Comparison of ENCODE assay signal across 21 cellular contexts in the genomic region with DNA sequence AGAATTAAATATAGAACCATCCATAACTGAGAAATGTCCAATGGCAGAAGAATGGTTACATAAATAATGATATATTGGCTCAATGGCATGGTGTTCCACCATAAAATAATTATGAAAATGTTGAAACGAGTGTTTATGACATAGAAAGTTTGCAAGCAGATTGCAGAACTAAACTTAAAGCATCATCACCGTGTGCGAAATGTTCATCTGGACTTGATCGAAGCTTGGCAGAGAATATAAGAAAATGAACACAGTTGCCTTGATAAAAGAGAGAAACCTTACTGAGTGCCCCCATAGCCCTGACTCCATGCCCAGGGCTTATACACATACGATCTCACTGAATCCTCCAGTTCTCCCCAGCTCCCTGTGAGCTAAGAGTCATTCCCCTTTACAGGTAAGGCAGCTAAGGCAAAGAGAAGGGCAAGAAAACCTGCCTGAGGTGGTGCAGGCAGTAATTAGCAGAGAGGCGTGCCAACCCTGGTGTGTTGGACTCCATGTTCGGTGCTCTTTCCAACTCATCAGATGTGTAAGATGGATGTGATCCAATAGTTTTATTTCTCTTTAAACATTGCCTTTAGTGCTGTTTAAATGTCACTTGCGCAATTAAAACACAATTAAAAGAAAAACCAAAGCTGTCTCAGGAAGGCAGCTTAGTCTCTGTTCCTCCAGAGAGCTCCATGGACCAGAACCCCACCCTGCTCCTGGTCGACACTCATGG. TPM values are rescaled to one million over a fixed set of nuclear protein-coding genes. Genes with fewer than 3 reads are reported as not detected.
"Had no signal": no experiment of that assay in that cellular context is flagged by ENCODE, and none has a peak within 500 bp of the region (broad histone marks: within the 10 kb centered on the region; RNA-seq: fewer than 3 reads in every experiment).

No MANE protein-coding gene starts in this region.

- DNase-seq: activated CD4-positive, alpha-beta T cell treated with anti-CD3 and anti-CD28 coated beads for 1 hour; activated CD8-positive, alpha-beta memory T cell treated with anti-CD3 and anti-CD28 coated beads, Interleukin-2, amount 50 U/mL, for 4 hours; activated naive CD4-positive, alpha-beta T cell treated with Interleukin-2 at 50 U/mL for 16 hours; activated naive CD8-positive, alpha-beta T cell treated with anti-CD3 and anti-CD28 coated beads for 36 hours; activated T-cell treated with anti-CD3 and anti-CD28 coated beads, Interleukin-2, amount 50 U/mL, for 4 hours; dorsolateral prefrontal cortex; effector memory CD8-positive, alpha-beta T cell; lower lobe of right lung; mesendoderm; naive thymus-derived CD8-positive, alpha-beta T cell; spleen; stimulated activated CD4-positive, alpha-beta T cell treated with anti-CD3 and anti-CD28 coated beads, Interleukin-4, amount 100 ng/mL, for 1 hour; stimulated activated naive CD8-positive, alpha-beta T cell treated with anti-CD3 and anti-CD28 coated beads, Interleukin-15, Interleukin-2, amounts not matched to agents 100 U/mL and 50 U/mL, for 24 hours; substantia nigra; thyroid gland; WERI-Rb-1 had no signal

- H3K4me1 ChIP-seq: breast epithelium, esophagus muscularis mucosa, lower lobe of right lung, neural progenitor cell had no signal

- H3K4me3 ChIP-seq: breast epithelium, dorsolateral prefrontal cortex, esophagus muscularis mucosa, lower lobe of right lung, neural progenitor cell, spleen, thyroid gland had no signal

- H3K36me3 ChIP-seq: breast epithelium, esophagus muscularis mucosa, lower lobe of right lung, neural progenitor cell, spleen, thyroid gland, WERI-Rb-1 had no signal

- H3K27me3 ChIP-seq: breast epithelium, dorsolateral prefrontal cortex, neural progenitor cell, spleen, thyroid gland had no signal

- H3K27ac ChIP-seq: breast epithelium, esophagus muscularis mucosa, lower lobe of right lung, neural progenitor cell, spleen, thyroid gland, WERI-Rb-1 had no signal

- H3K9me3 ChIP-seq: breast epithelium, esophagus muscularis mucosa, lower lobe of right lung, spleen, thyroid gland had no signal

- H3K9ac ChIP-seq: neural progenitor cell had no signal

- ATAC-seq: activated T-cell treated with anti-CD3 and anti-CD28 coated beads, Interleukin-2, amount 50 U/mL, for 4 hours; effector memory CD8-positive, alpha-beta T cell; left lobe of liver; lower lobe of right lung; naive thymus-derived CD8-positive, alpha-beta T cell; stimulated activated naive CD8-positive, alpha-beta T cell treated with anti-CD3 and anti-CD28 coated beads, Interleukin-15, Interleukin-2, amounts not matched to agents 100 U/mL and 50 U/mL, for 24 hours had no signal

RNA-seq across cellular contexts. Expression of a gene that starts 21.8 kb away (rescaled TPM):
- total RNA-seq: activated naive CD8-positive, alpha-beta T cell treated with anti-CD3 and anti-CD28 coated beads for 36 hours; T-helper 2 cell treated with Interferon-gamma antibody and Interleukin-4, amounts not matched to agents 100 ng/mL and 5 ng/mL, for 36 hours had no signal
- polyA plus RNA-seq: naive thymus-derived CD8-positive, alpha-beta T cell had no signal
